ENCODE assay signal across 23 cellular contexts in the genomic region with DNA sequence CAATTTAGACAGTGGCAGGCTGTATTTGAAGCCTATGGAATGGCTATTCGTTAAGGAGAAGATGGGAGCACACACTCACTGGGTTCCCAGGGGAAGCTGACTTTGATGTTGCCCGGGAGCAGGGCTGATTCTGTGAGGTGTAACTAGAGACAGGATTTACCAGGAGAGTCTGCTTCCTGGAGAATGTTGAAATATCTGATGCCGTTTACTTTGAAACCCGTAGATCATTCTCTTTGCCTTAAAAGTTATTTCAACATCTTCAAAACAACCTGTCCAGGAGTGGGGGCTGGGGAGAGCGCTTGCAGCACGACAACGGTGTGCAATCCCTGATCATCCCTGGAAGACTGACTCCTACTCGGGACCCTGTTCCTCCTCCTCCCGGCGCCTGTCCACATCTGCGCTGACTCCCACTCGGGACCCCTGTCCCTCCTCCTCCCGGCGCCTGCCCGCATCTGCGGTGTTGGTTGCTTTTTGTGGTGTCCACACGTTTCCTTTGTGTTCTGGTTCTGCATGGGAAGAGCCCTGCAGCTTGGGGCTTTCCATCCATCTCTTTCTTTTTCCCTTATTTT. TPM values are rescaled to one million over a fixed set of nuclear protein-coding genes. Genes with fewer than 3 reads are reported as not detected.
DNase-seq lines count a peak whose midpoint lies in the region; ATAC-seq, FAIRE-seq and TF ChIP-seq lines count a peak whose summit lies in the region.
"Had no signal": no experiment of that assay in that cellular context is flagged by ENCODE, and none has a peak within 500 bp of the region (broad histone marks: within the 10 kb centered on the region; RNA-seq: fewer than 3 reads in every experiment).

No MANE protein-coding gene starts in this region.

- no peaks in the 10 kb centered on the region for H3K9me3 Mint-ChIP-seq in nephron progenitor cell
- H3K9me3 Mint-ChIP-seq: HFFc6 had no signal

- H3K27ac Mint-ChIP-seq in nephron progenitor cell = peak overlapping the region; percentile 86
- H3K27ac Mint-ChIP-seq: HFFc6 had no signal

- H4K20me1 ChIP-seq in BLaER1 treated with 17β-estradiol and CSF1 and Interleukin-3, amounts not matched to agents 10 nM and 100 nM = peaks cover 0 to 16% (median 0%) of the 10 kb centered on the region in 11 experiments; a peak in 3 of 22 replicates
- no peaks in the 10 kb centered on the region for H4K20me1 ChIP-seq in PC-9 (ENCODE audit: insufficient read depth)

- H3K4me3 ChIP-seq in BLaER1 treated with 17β-estradiol and CSF1 and Interleukin-3, amounts not matched to agents 10 nM and 100 nM = no peak overlapping the region
- no peak overlapping the region for H3K4me3 ChIP-seq in PC-9
- no peak overlapping the region for H3K4me3 ChIP-seq in dorsolateral prefrontal cortex
- H3K4me3 ChIP-seq in kidney (ENCODE audit: low read length in 2 of 2) = no peak overlapping the region
- H3K4me3 ChIP-seq: Peyer's patch, SJSA1 had no signal

- peaks cover 15% of the 10 kb centered on the region for H3K36me3 Mint-ChIP-seq in nephron progenitor cell (ENCODE audit: low read depth)

- H3K27me3 Mint-ChIP-seq in nephron progenitor cell (ENCODE audit: low read depth, poor library complexity) = no peaks in the 10 kb centered on the region

- CTCF ChIA-PET in PC-9 (lab: Charles Lee) = no interaction called here

- peaks cover 10% of the 10 kb centered on the region; the same call in 1 of the 2 replicates for H3F3A ChIP-seq in PC-9 (ENCODE audit: insufficient read depth, low read depth)

- no peak for FAIRE-seq in kidney (lab: Jason Lieb, UNC)
- FAIRE-seq: A204.1, D721Med, H54 had no signal

- BruUV-seq in PC-9 (replicated peaks; lab: Mats Ljungman, UMichigan) = no TSS peak

- no peaks in the 10 kb centered on the region for H3K9me3 ChIP-seq in BLaER1 treated with 17β-estradiol and CSF1 and Interleukin-3, amounts not matched to agents 10 nM and 100 nM (replicated peaks in 1 of 11)
- no peaks in the 10 kb centered on the region for H3K9me3 ChIP-seq in PC-9 (ENCODE audit: insufficient read depth, low read depth)
- H3K9me3 ChIP-seq in kidney (ENCODE audit: control insufficient read depth in 1 of 2, low read length in 2 of 2) = no peaks in the 10 kb centered on the region
- H3K9me3 ChIP-seq: Peyer's patch, SJSA1 had no signal

- DNase-seq in PC-9 = no peak
- DNase-seq in dorsolateral prefrontal cortex = no peak
- no peak for DNase-seq in nephron progenitor cell
- DNase-seq in pons (ENCODE audit: low spot score) = no peak
- no peak for DNase-seq in kidney
- no peak for DNase-seq in germinal center (ENCODE audit: low spot score)
- no peak for DNase-seq in Right ventricle myocardium inferior (ENCODE audit: missing footprints)
- DNase-seq: EL, GF-D8, HFFc6, IMR-90, NCI-H1105, NCI-H1694, NCI-H2081, NCI-H2171, NCI-H524 treated with DMSO at 0.1 percent for 48 hours, Peyer's patch had no signal

- peak overlapping the region; percentile 32 for H3K4me3 Mint-ChIP-seq in nephron progenitor cell
- H3K4me3 Mint-ChIP-seq: HFFc6 had no signal

- H3K4me2 ChIP-seq in BLaER1 treated with 17β-estradiol and CSF1 and Interleukin-3, amounts not matched to agents 10 nM and 100 nM = peak overlapping the region in 7 of 11 experiments; percentile 7 to 53 (median 24); a peak in 10 of 22 replicates
- no peak overlapping the region for H3K4me2 ChIP-seq in PC-9
- H3K4me2 ChIP-seq: KMS-11 had no signal

- POLR2A ChIA-PET in PC-9 (lab: Charles Lee; ENCODE audit: unreplicated experiment) = no interaction called here

- no peak overlapping the region for H2AFZ ChIP-seq in PC-9

- H3K27me3 ChIP-seq in BLaER1 treated with 17β-estradiol and CSF1 and Interleukin-3, amounts not matched to agents 10 nM and 100 nM = no peaks in the 10 kb centered on the region
- H3K27me3 ChIP-seq in PC-9 (ENCODE audit: insufficient read depth, low read depth) (no peaks in the 10 kb centered on the region), dorsolateral prefrontal cortex (no peaks in the 10 kb centered on the region)
- H3K27me3 ChIP-seq: Peyer's patch, SJSA1 had no signal

- H3K27ac ChIP-seq in BLaER1 treated with 17β-estradiol and CSF1 and Interleukin-3, amounts not matched to agents 10 nM and 100 nM = no peak overlapping the region
- H3K27ac ChIP-seq in PC-9 (0 out of 2 replicates have a peak overlapping the region, but pooled peaks have one; percentile 10), dorsolateral prefrontal cortex (peak overlapping the region in 37 of 59 donors; percentile 7 to 79 (median 47)), kidney (ENCODE audit: low read depth in 2 of 2, low read length in 2 of 2) (no peak overlapping the region)
- H3K27ac ChIP-seq: KMS-11, Peyer's patch, SJSA1 had no signal

- no peak overlapping the region for H3K9ac ChIP-seq in BLaER1 treated with 17β-estradiol and CSF1 and Interleukin-3, amounts not matched to agents 10 nM and 100 nM
- H3K9ac ChIP-seq in kidney (ENCODE audit: low read length in 2 of 2) = no peak overlapping the region
- H3K9ac ChIP-seq: KMS-11 had no signal

- H3K4me1 ChIP-seq in BLaER1 treated with 17β-estradiol and CSF1 and Interleukin-3, amounts not matched to agents 10 nM and 100 nM = peaks cover 13 to 50% (median 40%) of the 10 kb centered on the region in 10 experiments; a peak in 19 of 20 replicates
- peaks cover 19% of the 10 kb centered on the region for H3K4me1 ChIP-seq in PC-9 (replicated peaks; ENCODE audit: insufficient read depth)
- no peaks in the 10 kb centered on the region for H3K4me1 ChIP-seq in kidney (ENCODE audit: control insufficient read depth in 1 of 2, insufficient read depth in 1 of 2, low read depth in 1 of 2, low read length in 2 of 2)
- H3K4me1 ChIP-seq: Peyer's patch had no signal

- ATAC-seq in Right ventricle myocardium inferior = no peak

- H3K36me3 ChIP-seq in BLaER1 treated with 17β-estradiol and CSF1 and Interleukin-3, amounts not matched to agents 10 nM and 100 nM = peaks cover 0 to 29% (median 13%) of the 10 kb centered on the region in 11 experiments; a peak in 10 of 22 replicates
- no peaks in the 10 kb centered on the region for H3K36me3 ChIP-seq in PC-9 (ENCODE audit: low read depth)
- no peaks in the 10 kb centered on the region for H3K36me3 ChIP-seq in kidney (ENCODE audit: control insufficient read depth in 1 of 2, insufficient read depth in 2 of 2, low read length in 2 of 2)
- H3K36me3 ChIP-seq: SJSA1 had no signal

- H3K9me2 ChIP-seq in PC-9 (ENCODE audit: insufficient read depth) = no peaks in the 10 kb centered on the region

- H3K79me2 ChIP-seq in PC-9 (ENCODE audit: low read depth) = no peaks in the 10 kb centered on the region

- intact Hi-C loops in PC-9 (cut with micrococcal nuclease; ENCODE audit: unreplicated experiment) = no loop called here
- intact Hi-C loops in dorsolateral prefrontal cortex (cut with DNase I) = no loop called here
- intact Hi-C loops in kidney (cut with DNase I) = no loop called here
- intact Hi-C loops in Right ventricle myocardium inferior (cut with DNase I) = no loop called here

- H3K4me1 Mint-ChIP-seq in nephron progenitor cell = peaks cover 42% of the 10 kb centered on the region

- TF ChIP-seq CTCF in PC-9 (conservative IDR thresholded peaks at IDR 0.05) = no peak
- TF ChIP-seq CTCF in dorsolateral prefrontal cortex (IDR thresholded peaks at IDR 0.05 in 54 of 56, conservative IDR thresholded peaks at IDR 0.05 in 2 of 56; ENCODE audit: low read depth in 1 of 56, partially characterized antibody in 56 of 56) = no peak
- no peak for TF ChIP-seq CTCF in nephron progenitor cell (IDR thresholded peaks at IDR 0.05)
- no peak for TF ChIP-seq CTCF in kidney (IDR thresholded peaks at IDR 0.05; ENCODE audit: borderline replicate concordance, extremely low read depth, insufficient read depth)

RNA-seq across cellular contexts. Expression of a gene that starts 48.3 kb away (rescaled TPM):
- not detected in 2 replicates for total RNA-seq in PC-9 (2021)
- total RNA-seq in dorsolateral prefrontal cortex = 100 to 1,000 TPM in 116 of 120 experiments, 10 to 100 TPM in 4; 68.9 to 223 (median 154) TPM
- total RNA-seq in kidney = 0.60 TPM
- 0.06 TPM for polyA plus RNA-seq in kidney (ENCODE audit: insufficient read depth, low read depth, low replicate concordance)
- 6.8 TPM for total RNA-seq in Right ventricle myocardium inferior

Comparison
In these comparisons a context has a peak if more than half of its experiments do, and no peak if none do; other contexts are left out.
1. H3K27ac ChIP-seq: peak in PC-9 (single experiment) and dorsolateral prefrontal cortex (37 of 59); none in BLaER1 treated with 17β-estradiol and CSF1 and Interleukin-3, amounts not matched to agents 10 nM and 100 nM (0 of 11) and kidney (0 of 2).